9 cellular contexts compared by ENCODE assay signal in genomic region chr2:47076586-47077441, GRCh38.
DNase-seq lines count a peak whose midpoint lies in the region; ATAC-seq lines count a peak whose summit lies in the region.
"Had no signal": no experiment of that assay in that cellular context is flagged by ENCODE, and none has a peak within 500 bp of the region (broad histone marks: within the 10 kb centered on the region; RNA-seq: fewer than 3 reads in every experiment).

No MANE protein-coding gene starts in this region.

- H3K36me3 ChIP-seq in HUES64 (ENCODE audit: insufficient read depth, low read length) (no peaks in the 10 kb centered on the region), muscle layer of duodenum (ENCODE audit: control insufficient read depth in 1 of 2, insufficient read depth in 2 of 2, low read length in 2 of 2) (peaks cover 0 to 1% of the 10 kb centered on the region in 2 donors)

- H3K27me3 ChIP-seq in HUES64 (ENCODE audit: insufficient read depth, low read length) (no peaks in the 10 kb centered on the region), muscle layer of duodenum (ENCODE audit: low read depth, low read length) (no peaks in the 10 kb centered on the region)

- DNase-seq in ACHN (peak; percentile 98), dermis blood vessel endothelial cell (peak; percentile 93), ecto neural progenitor cell (ENCODE audit: low spot score) (no peak)

- H3K9me3 ChIP-seq in HUES64 (ENCODE audit: insufficient read depth, low read depth, low read length) (no peaks in the 10 kb centered on the region), muscle layer of duodenum (ENCODE audit: control insufficient read depth in 1 of 2, low read length in 2 of 2) (no peaks in the 10 kb centered on the region)

- H3K9ac ChIP-seq in HUES64 (ENCODE audit: low read depth, low read length) = 0 out of 2 replicates have a peak overlapping the region, but pooled peaks have one; percentile 2

- in situ Hi-C loops in ACHN (cut with HindIII; ENCODE audit: low pct_ligation_motif_present, low pct_unique_long_range_greater_than_20kb, low sequenced_read_pairs) = no loop called here

- H3K4me1 ChIP-seq in HUES64 (ENCODE audit: insufficient read depth, low read length) (peaks cover 33% of the 10 kb centered on the region), muscle layer of duodenum (ENCODE audit: control insufficient read depth in 1 of 2, insufficient read depth in 2 of 2, low read length in 2 of 2) (peaks cover 30 to 41% of the 10 kb centered on the region in 2 donors)

- ATAC-seq in HG03571 (IDR thresholded peaks at IDR 0.05; ENCODE audit: unreplicated experiment) (no peak), GM18498 (IDR thresholded peaks at IDR 0.05; ENCODE audit: unreplicated experiment) (no peak), HG03097 (IDR thresholded peaks at IDR 0.05; ENCODE audit: low FRiP score, unreplicated experiment) (no peak)

- H3K27ac ChIP-seq in HUES64 (ENCODE audit: low read depth, low read length) (peak overlapping the region; percentile 43; the same call in 1 of the 2 replicates), muscle layer of duodenum (ENCODE audit: low read length) (peak overlapping the region; percentile 77)
- H3K27ac ChIP-seq: SK-N-MC had no signal

- WGBS in HUES64 = 53% methylated on average over 12 of the region's 12 CpGs

- no peak overlapping the region for H3K4me3 ChIP-seq in HUES64 (ENCODE audit: low read length)
- no peak overlapping the region for H3K4me3 ChIP-seq in muscle layer of duodenum (ENCODE audit: low read depth in 1 of 2, low read length in 2 of 2)
- H3K4me3 ChIP-seq: SK-N-MC had no signal
